1 cellular context compared by ENCODE assay signal in the genomic region with DNA sequence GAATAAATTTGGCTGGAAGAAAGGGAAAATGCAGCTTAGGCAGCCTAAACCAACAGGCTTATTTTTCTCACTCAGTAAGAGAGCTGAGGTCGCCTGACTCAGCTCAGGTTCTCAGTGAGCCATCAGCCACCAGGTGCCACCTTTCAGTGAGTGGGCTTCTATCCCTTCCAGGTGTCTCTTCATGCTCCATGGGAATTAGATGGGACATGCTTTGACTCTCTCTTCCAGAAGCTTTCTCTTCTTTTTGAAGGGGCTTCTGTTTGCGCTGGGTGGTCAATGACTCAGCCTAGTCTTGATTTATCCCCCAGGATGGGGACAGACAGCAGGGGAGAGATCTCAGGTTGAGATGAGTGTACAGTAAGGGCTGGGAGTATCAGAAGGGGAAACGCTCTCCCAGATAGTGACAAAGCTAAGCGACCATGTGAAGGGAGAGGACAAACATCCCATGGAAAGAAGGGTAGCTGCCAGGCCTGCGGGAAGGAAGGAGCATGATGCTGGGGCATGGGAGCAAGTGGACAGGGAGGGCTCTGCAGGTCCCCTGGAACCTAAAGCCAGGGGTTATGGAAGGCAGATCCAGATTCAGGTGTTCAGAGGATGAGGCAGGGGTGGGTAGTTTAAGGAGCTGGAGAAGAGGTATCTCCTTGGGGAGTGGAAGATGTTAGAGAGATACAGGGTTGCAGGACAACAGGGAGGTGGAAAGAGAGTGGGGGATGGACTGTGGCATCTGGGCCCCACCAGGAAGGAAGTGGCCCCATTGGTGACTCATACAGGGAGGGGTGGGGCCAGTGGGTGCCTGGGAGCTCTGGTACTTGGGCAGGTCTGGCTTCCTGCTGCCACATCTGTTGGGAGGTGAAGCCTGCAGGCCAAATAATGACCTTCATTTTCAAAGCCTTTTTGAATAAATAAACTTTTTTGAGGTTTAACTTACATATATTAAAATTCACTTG.
TF ChIP-seq lines count a peak whose summit lies in the region.

No MANE protein-coding gene starts in this region.

TF ChIP-seq in HepG2, 621 proteins besides CTCF, POLR2A, EP300 and RAD21 (continued from another document and continues in another):
- no peak for TF ChIP-seq ATRX (CRISPR knock-in tag; IDR thresholded peaks at IDR 0.05; ENCODE audit: borderline replicate concordance)
- no peak for TF ChIP-seq ZNF720 (CRISPR knock-in tag; IDR thresholded peaks at IDR 0.05)
- peak; percentile 32; the same call in 1 of the 2 replicates for TF ChIP-seq ELF1 (CRISPR knock-in tag; IDR thresholded peaks at IDR 0.05)
- no peak for TF ChIP-seq ZNF691 (CRISPR knock-in tag; IDR thresholded peaks at IDR 0.05; ENCODE audit: borderline replicate concordance, low read depth)
- TF ChIP-seq MED8 (CRISPR knock-in tag; IDR thresholded peaks at IDR 0.05; ENCODE audit: insufficient replicate concordance), result no peak
- no peak for TF ChIP-seq NFAT5 (CRISPR knock-in tag; IDR thresholded peaks at IDR 0.05)
- TF ChIP-seq ZNF589 (CRISPR knock-in tag; conservative IDR thresholded peaks at IDR 0.05), result no peak
- no peak for TF ChIP-seq JDP2 (CRISPR knock-in tag; IDR thresholded peaks at IDR 0.05; ENCODE audit: borderline replicate concordance)
- no peak for TF ChIP-seq ZNF674 (CRISPR knock-in tag; IDR thresholded peaks at IDR 0.05; ENCODE audit: low read depth)
- TF ChIP-seq NFKB2 (CRISPR knock-in tag; IDR thresholded peaks at IDR 0.05; ENCODE audit: borderline replicate concordance), result no peak
- TF ChIP-seq ETV5 (CRISPR knock-in tag; IDR thresholded peaks at IDR 0.05; ENCODE audit: borderline replicate concordance), result peak; percentile 95
- TF ChIP-seq, protein P1, sequence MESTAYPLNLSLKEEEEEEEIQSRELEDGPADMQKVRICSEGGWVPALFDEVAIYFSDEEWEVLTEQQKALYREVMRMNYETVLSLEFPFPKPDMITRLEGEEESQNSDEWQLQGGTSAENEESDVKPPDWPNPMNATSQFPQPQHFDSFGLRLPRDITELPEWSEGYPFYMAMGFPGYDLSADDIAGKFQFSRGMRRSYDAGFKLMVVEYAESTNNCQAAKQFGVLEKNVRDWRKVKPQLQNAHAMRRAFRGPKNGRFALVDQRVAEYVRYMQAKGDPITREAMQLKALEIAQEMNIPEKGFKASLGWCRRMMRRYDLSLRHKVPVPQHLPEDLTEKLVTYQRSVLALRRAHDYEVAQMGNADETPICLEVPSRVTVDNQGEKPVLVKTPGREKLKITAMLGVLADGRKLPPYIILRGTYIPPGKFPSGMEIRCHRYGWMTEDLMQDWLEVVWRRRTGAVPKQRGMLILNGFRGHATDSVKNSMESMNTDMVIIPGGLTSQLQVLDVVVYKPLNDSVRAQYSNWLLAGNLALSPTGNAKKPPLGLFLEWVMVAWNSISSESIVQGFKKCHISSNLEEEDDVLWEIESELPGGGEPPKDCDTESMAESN (CRISPR knock-in tag; conservative IDR thresholded peaks at IDR 0.05), result 0 out of 2 replicates have a peak, but pooled peaks have one; percentile 4
- 0 out of 2 replicates have a peak, but pooled peaks have one; percentile 19 for TF ChIP-seq KDM4B (CRISPR knock-in tag; IDR thresholded peaks at IDR 0.05)
- no peak for TF ChIP-seq RBFOX2 (IDR thresholded peaks at IDR 0.05; ENCODE audit: low read depth, low read length)
- no peak for TF ChIP-seq PHB2 (IDR thresholded peaks at IDR 0.05; ENCODE audit: partially characterized antibody)
- no peak for TF ChIP-seq TCF7 (IDR thresholded peaks at IDR 0.05; ENCODE audit: low read depth)
- peak; percentile 19; the same call in 1 of the 2 replicates for TF ChIP-seq ZSCAN25 (CRISPR knock-in tag; IDR thresholded peaks at IDR 0.05)
- peak; percentile 90 for TF ChIP-seq FOSL1 (CRISPR knock-in tag; IDR thresholded peaks at IDR 0.05; ENCODE audit: borderline replicate concordance)
- TF ChIP-seq FOXP4 (CRISPR knock-in tag; IDR thresholded peaks at IDR 0.05), result peak; percentile 46; the same call in 1 of the 2 replicates
- no peak for TF ChIP-seq RARG (CRISPR knock-in tag; IDR thresholded peaks at IDR 0.05; ENCODE audit: low read depth)
- TF ChIP-seq, protein P2, sequence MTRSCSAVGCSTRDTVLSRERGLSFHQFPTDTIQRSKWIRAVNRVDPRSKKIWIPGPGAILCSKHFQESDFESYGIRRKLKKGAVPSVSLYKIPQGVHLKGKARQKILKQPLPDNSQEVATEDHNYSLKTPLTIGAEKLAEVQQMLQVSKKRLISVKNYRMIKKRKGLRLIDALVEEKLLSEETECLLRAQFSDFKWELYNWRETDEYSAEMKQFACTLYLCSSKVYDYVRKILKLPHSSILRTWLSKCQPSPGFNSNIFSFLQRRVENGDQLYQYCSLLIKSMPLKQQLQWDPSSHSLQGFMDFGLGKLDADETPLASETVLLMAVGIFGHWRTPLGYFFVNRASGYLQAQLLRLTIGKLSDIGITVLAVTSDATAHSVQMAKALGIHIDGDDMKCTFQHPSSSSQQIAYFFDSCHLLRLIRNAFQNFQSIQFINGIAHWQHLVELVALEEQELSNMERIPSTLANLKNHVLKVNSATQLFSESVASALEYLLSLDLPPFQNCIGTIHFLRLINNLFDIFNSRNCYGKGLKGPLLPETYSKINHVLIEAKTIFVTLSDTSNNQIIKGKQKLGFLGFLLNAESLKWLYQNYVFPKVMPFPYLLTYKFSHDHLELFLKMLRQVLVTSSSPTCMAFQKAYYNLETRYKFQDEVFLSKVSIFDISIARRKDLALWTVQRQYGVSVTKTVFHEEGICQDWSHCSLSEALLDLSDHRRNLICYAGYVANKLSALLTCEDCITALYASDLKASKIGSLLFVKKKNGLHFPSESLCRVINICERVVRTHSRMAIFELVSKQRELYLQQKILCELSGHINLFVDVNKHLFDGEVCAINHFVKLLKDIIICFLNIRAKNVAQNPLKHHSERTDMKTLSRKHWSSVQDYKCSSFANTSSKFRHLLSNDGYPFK (CRISPR knock-in tag; IDR thresholded peaks at IDR 0.05; ENCODE audit: borderline replicate concordance), result no peak
- TF ChIP-seq ZNF792 (CRISPR knock-in tag; IDR thresholded peaks at IDR 0.05), result no peak
- TF ChIP-seq CC2D1A (CRISPR knock-in tag; IDR thresholded peaks at IDR 0.05), result no peak
- TF ChIP-seq, protein P3, sequence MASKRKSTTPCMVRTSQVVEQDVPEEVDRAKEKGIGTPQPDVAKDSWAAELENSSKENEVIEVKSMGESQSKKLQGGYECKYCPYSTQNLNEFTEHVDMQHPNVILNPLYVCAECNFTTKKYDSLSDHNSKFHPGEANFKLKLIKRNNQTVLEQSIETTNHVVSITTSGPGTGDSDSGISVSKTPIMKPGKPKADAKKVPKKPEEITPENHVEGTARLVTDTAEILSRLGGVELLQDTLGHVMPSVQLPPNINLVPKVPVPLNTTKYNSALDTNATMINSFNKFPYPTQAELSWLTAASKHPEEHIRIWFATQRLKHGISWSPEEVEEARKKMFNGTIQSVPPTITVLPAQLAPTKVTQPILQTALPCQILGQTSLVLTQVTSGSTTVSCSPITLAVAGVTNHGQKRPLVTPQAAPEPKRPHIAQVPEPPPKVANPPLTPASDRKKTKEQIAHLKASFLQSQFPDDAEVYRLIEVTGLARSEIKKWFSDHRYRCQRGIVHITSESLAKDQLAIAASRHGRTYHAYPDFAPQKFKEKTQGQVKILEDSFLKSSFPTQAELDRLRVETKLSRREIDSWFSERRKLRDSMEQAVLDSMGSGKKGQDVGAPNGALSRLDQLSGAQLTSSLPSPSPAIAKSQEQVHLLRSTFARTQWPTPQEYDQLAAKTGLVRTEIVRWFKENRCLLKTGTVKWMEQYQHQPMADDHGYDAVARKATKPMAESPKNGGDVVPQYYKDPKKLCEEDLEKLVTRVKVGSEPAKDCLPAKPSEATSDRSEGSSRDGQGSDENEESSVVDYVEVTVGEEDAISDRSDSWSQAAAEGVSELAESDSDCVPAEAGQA (IDR thresholded peaks at IDR 0.05; ENCODE audit: low read depth), result no peak
- TF ChIP-seq, protein P3 (CRISPR knock-in tag; IDR thresholded peaks at IDR 0.05; ENCODE audit: borderline replicate concordance), result no peak
- TF ChIP-seq, protein P4, sequence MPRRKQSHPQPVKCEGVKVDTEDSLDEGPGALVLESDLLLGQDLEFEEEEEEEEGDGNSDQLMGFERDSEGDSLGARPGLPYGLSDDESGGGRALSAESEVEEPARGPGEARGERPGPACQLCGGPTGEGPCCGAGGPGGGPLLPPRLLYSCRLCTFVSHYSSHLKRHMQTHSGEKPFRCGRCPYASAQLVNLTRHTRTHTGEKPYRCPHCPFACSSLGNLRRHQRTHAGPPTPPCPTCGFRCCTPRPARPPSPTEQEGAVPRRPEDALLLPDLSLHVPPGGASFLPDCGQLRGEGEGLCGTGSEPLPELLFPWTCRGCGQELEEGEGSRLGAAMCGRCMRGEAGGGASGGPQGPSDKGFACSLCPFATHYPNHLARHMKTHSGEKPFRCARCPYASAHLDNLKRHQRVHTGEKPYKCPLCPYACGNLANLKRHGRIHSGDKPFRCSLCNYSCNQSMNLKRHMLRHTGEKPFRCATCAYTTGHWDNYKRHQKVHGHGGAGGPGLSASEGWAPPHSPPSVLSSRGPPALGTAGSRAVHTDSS (CRISPR knock-in tag; conservative IDR thresholded peaks at IDR 0.05), result no peak
- TF ChIP-seq ZFP62 (CRISPR knock-in tag; IDR thresholded peaks at IDR 0.05), result no peak
- TF ChIP-seq U2AF1 (optimal IDR thresholded peaks at IDR 0.05; ENCODE audit: low read depth, low read length), result no peak
- no peak for TF ChIP-seq THRA (CRISPR knock-in tag; IDR thresholded peaks at IDR 0.05; ENCODE audit: borderline replicate concordance)
